In the genomic region with DNA sequence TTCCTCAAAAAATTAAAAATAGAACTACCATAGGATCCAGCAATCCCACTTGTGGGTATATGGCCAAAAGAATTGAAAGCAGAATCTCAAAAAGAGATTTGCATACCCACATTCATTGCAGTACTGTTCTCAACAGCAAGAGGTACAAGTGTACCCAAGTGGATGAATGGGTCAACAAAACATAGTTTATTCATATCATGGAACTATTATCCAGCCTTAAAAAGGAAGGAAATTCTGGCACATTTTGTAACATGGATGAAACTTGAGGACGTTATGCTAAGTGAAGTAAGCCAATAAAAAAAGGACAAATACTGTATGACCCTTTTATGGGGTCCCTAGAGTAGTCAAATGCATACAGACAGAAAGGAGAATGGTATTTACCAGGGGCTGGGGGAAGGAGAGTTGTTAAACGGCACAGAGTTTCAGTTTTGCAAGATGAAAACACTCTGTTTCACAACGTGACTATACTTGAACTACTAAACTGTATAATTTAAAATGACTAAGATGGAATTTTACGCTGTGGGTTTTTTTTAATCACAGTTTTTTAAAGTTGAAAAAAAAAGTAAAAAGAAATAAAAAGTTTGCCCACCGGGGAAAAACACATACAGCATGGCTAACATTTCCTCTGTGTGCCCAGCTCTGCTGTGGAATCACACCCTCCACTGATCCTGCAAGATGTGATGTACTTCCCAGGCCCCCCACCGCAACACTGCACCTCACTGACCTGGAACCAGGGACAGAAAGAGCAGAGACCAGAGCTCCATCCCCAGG, we compare ENCODE assay signal across 12 cellular contexts.
DNase-seq lines count a peak whose midpoint lies in the region; ATAC-seq and FAIRE-seq lines count a peak whose summit lies in the region.
"Had no signal": no experiment of that assay in that cellular context is flagged by ENCODE, and none has a peak within 500 bp of the region (broad histone marks: within the 10 kb centered on the region; RNA-seq: fewer than 3 reads in every experiment).

No MANE protein-coding gene starts in this region.

- H2AFZ ChIP-seq in ACC112 (ENCODE audit: low read length, unreplicated experiment): peak overlapping the region; percentile 65

- H3K36me3 ChIP-seq in ACC112 (ENCODE audit: insufficient read depth, low read length): no peaks in the 10 kb centered on the region

- peaks cover 2% of the 10 kb centered on the region for H3K4me1 ChIP-seq in ACC112 (ENCODE audit: control insufficient read depth, insufficient read depth, low read length, unreplicated experiment)
- H3K4me1 ChIP-seq: testis had no signal

- H3K27me3 ChIP-seq in ACC112 (ENCODE audit: insufficient read depth, low read length): peaks cover 10% of the 10 kb centered on the region
- H3K27me3 ChIP-seq: testis had no signal

- ATAC-seq in GM18520 (IDR thresholded peaks at IDR 0.05; ENCODE audit: unreplicated experiment): peak; percentile 64
- peak; percentile 70 for ATAC-seq in HG02588 (IDR thresholded peaks at IDR 0.05; ENCODE audit: unreplicated experiment)
- peak; percentile 35 for ATAC-seq in HG03575 (IDR thresholded peaks at IDR 0.05; ENCODE audit: extremely low read depth, insufficient number of reproducible peaks, low FRiP score, unreplicated experiment)

- no peak overlapping the region for H3K27ac ChIP-seq in ACC112 (ENCODE audit: low read depth, low read length)
- H3K27ac ChIP-seq: testis had no signal

- H3K4me3 ChIP-seq in ACC112 (ENCODE audit: low read depth, low read length): peak overlapping the region; percentile 37; the same call in 1 of the 2 replicates
- H3K4me3 ChIP-seq: testis had no signal

- no peak for DNase-seq in amygdala (lab: John Stamatoyannopoulos, UW)
- no peak for DNase-seq in NCI-H524 (lab: John Stamatoyannopoulos, UW)
- no peak for DNase-seq in HTR-8/SVneo (ENCODE audit: insufficient read length, low spot score)
- no peak for DNase-seq in cerebellar cortex (ENCODE audit: low spot score)
- DNase-seq: activated naive CD4-positive, alpha-beta T cell; CD4-positive, alpha-beta T cell; H7; testis had no signal

- FAIRE-seq in HTR-8/SVneo (lab: Jason Lieb, UNC): no peak

- no peaks in the 10 kb centered on the region for H3K79me2 ChIP-seq in ACC112 (ENCODE audit: control insufficient read depth, insufficient read depth, low read length, unreplicated experiment)
